ENCODE assay signal across 14 cellular contexts in genomic region chr16:86367291-86368072, GRCh38.
DNase-seq lines count a peak whose midpoint lies in the region; ATAC-seq and TF ChIP-seq lines count a peak whose summit lies in the region.
"Had no signal": no experiment of that assay in that cellular context is flagged by ENCODE, and none has a peak within 500 bp of the region (broad histone marks: within the 10 kb centered on the region; RNA-seq: fewer than 3 reads in every experiment).

No MANE protein-coding gene starts in this region.

- H2AFZ ChIP-seq in fibroblast of lung (ENCODE audit: low read length): no peak overlapping the region

- H3K27ac ChIP-seq in HEK293 (ENCODE audit: extremely low read depth, low read depth, low read length) (no peak overlapping the region), fibroblast of lung (ENCODE audit: insufficient read depth, low read length) (no peak overlapping the region), muscle layer of duodenum (ENCODE audit: low read length) (peak overlapping the region; percentile 32)
- H3K27ac ChIP-seq: C4-2B had no signal

- H3K36me3 ChIP-seq in HEK293 (ENCODE audit: control insufficient read depth in 2 of 2, insufficient read depth in 1 of 2, low read length in 2 of 2) (no peaks in the 10 kb centered on the region), fibroblast of lung (ENCODE audit: control insufficient read depth, insufficient read depth, low read length) (no peaks in the 10 kb centered on the region), muscle layer of duodenum (ENCODE audit: control insufficient read depth in 1 of 2, insufficient read depth in 2 of 2, low read length in 2 of 2) (no peaks in the 10 kb centered on the region)

- H3K4me1 ChIP-seq in HEK293 (ENCODE audit: control insufficient read depth, insufficient read depth, low read length) (peaks cover 5% of the 10 kb centered on the region; the same call in 1 of the 2 replicates), fibroblast of lung (ENCODE audit: control insufficient read depth, extremely low read depth, insufficient read depth, low read length) (peaks cover 22% of the 10 kb centered on the region), muscle layer of duodenum (ENCODE audit: control insufficient read depth in 1 of 2, insufficient read depth in 2 of 2, low read length in 2 of 2) (peaks cover 0 to 4% of the 10 kb centered on the region in 2 donors)

- ATAC-seq in HG03439 (IDR thresholded peaks at IDR 0.05; ENCODE audit: unreplicated experiment): no peak
- no peak for ATAC-seq in HG03457 (IDR thresholded peaks at IDR 0.05; ENCODE audit: unreplicated experiment)
- ATAC-seq: Panc1 had no signal

- no peak for TF ChIP-seq CTCF in HEK293 (tag by site-specific recombination; IDR thresholded peaks at IDR 0.05)
- TF ChIP-seq CTCF in fibroblast of lung (conservative IDR thresholded peaks at IDR 0.05 in 1 of 2, IDR thresholded peaks at IDR 0.05 in 1 of 2; ENCODE audit: low read depth in 1 of 2, low read length in 2 of 2): no peak

- no peaks in the 10 kb centered on the region for H3K79me2 ChIP-seq in fibroblast of lung (ENCODE audit: control insufficient read depth, insufficient read depth, low read length)

- no peaks in the 10 kb centered on the region for H4K20me1 ChIP-seq in fibroblast of lung (ENCODE audit: control insufficient read depth, extremely low read depth, insufficient read depth, low read length)

- CTCF ChIA-PET in HEK293 (lab: Yijun Ruan, JAX): no interaction called here

- H3K9me3 ChIP-seq in HEK293 (ENCODE audit: control insufficient read depth, insufficient read depth, low read depth, low read length) (no peaks in the 10 kb centered on the region), fibroblast of lung (ENCODE audit: control insufficient read depth, insufficient read depth, low read depth, low read length) (no peaks in the 10 kb centered on the region), muscle layer of duodenum (ENCODE audit: control insufficient read depth in 1 of 2, low read length in 2 of 2) (no peaks in the 10 kb centered on the region)

- peak overlapping the region; percentile 7 for H3K4me2 ChIP-seq in fibroblast of lung (ENCODE audit: extremely low read depth, insufficient read depth, low read length)

- POLR2A ChIA-PET in HEK293 (lab: Yijun Ruan, JAX): no interaction called here

- DNase-seq in fibroblast of lung (ENCODE audit: low read depth in 2 of 2) (no peak), activated T-cell treated with anti-CD3 and anti-CD28 coated beads for 4 hours (no peak), KG1 (lab: John Stamatoyannopoulos, UW) (no peak)
- DNase-seq: AML-193, H7, NCI-H1048, NCI-H1436, NCI-H2029 had no signal

- H3K27me3 ChIP-seq in fibroblast of lung (ENCODE audit: control insufficient read depth, insufficient read depth, low read length): no peaks in the 10 kb centered on the region
- no peaks in the 10 kb centered on the region for H3K27me3 ChIP-seq in muscle layer of duodenum (ENCODE audit: low read depth, low read length)

- H3K9ac ChIP-seq in fibroblast of lung (ENCODE audit: insufficient read depth, low read length): no peak overlapping the region

- H3K4me3 ChIP-seq in HEK293 (ENCODE audit: low read depth, low read length) (no peak overlapping the region), fibroblast of lung (replicated peaks in 1 of 4; ENCODE audit: control extremely low read depth in 1 of 4, insufficient read depth in 1 of 4, low read depth in 3 of 4, low read length in 4 of 4) (no peak overlapping the region), muscle layer of duodenum (ENCODE audit: low read depth in 1 of 2, low read length in 2 of 2) (no peak overlapping the region)

TF ChIP-seq in HEK293, 187 proteins besides CTCF, POLR2A, EP300 and RAD21:
- TF ChIP-seq PRDM6 (tag by site-specific recombination; IDR thresholded peaks at IDR 0.05): peak; percentile 5; the same call in 1 of the 2 replicates
- TF ChIP-seq ZBTB48 (tag by site-specific recombination; IDR thresholded peaks at IDR 0.05): no peak
